ENCODE assay signal across 11 cellular contexts in genomic region chr10:101029520-101030309, GRCh38. TPM values are rescaled to one million over a fixed set of nuclear protein-coding genes. Genes with fewer than 3 reads are reported as not detected.
DNase-seq lines count a peak whose midpoint lies in the region; ATAC-seq and TF ChIP-seq lines count a peak whose summit lies in the region.
"Had no signal": no experiment of that assay in that cellular context is flagged by ENCODE, and none has a peak within 500 bp of the region (broad histone marks: within the 10 kb centered on the region; RNA-seq: fewer than 3 reads in every experiment).

No MANE protein-coding gene starts in this region.

- no peak overlapping the region for H3K56ac ChIP-seq in mesendoderm (ENCODE audit: low read length)

- no peak overlapping the region for H2BK5ac ChIP-seq in mesendoderm (ENCODE audit: low read length)

- H3K9me3 ChIP-seq in suprapubic skin = no peaks in the 10 kb centered on the region
- H3K9me3 ChIP-seq in lower lobe of right lung = no peaks in the 10 kb centered on the region

- intact Hi-C loops in lower lobe of right lung (cut with DNase I) = no loop called here

- TF ChIP-seq EP300 in suprapubic skin (IDR thresholded peaks at IDR 0.05) = no peak

- H3K4me1 ChIP-seq in mesendoderm (ENCODE audit: control insufficient read depth, low read depth, low read length) = peaks cover 12% of the 10 kb centered on the region
- H3K4me1 ChIP-seq in suprapubic skin = peaks cover 34% of the 10 kb centered on the region
- H3K4me1 ChIP-seq in lower lobe of right lung = peaks cover 20% of the 10 kb centered on the region

- DNase-seq in ELF-1 (ENCODE audit: low read depth, low spot score) = peak; percentile 57
- no peak for DNase-seq in HL-60 (ENCODE audit: low read depth in 1 of 2, low spot score in 1 of 2)
- DNase-seq in chondrocyte (ENCODE audit: low spot score) = peak; percentile 72
- DNase-seq in mesendoderm = peak; percentile 80
- DNase-seq in suprapubic skin (ENCODE audit: low spot score in 2 of 2) = no peak
- no peak for DNase-seq in lower lobe of right lung
- DNase-seq: NCI-H2029; stimulated activated naive CD8-positive, alpha-beta T cell treated with anti-CD3 and anti-CD28 coated beads, Interleukin-15, amount 100 ng/mL, for 72 hours had no signal

- no peak overlapping the region for H3K27ac Mint-ChIP-seq in chondrocyte (ENCODE audit: unreplicated experiment)
- H3K27ac Mint-ChIP-seq: activated naive CD8-positive, alpha-beta T cell; stimulated activated naive CD8-positive, alpha-beta T cell treated with anti-CD3 and anti-CD28 coated beads, Interleukin-15, amount 100 ng/mL, for 72 hours had no signal

- ATAC-seq in lower lobe of right lung (no peak), HG02852 (IDR thresholded peaks at IDR 0.05; ENCODE audit: unreplicated experiment) (no peak)
- ATAC-seq: stimulated activated naive CD8-positive, alpha-beta T cell treated with anti-CD3 and anti-CD28 coated beads, Interleukin-15, amount 100 ng/mL, for 72 hours had no signal

- no peak overlapping the region for H4K5ac ChIP-seq in mesendoderm (ENCODE audit: low read length)

- H3K36me3 ChIP-seq in mesendoderm (ENCODE audit: control insufficient read depth, insufficient read depth, low read length) (no peaks in the 10 kb centered on the region), suprapubic skin (peaks cover 3% of the 10 kb centered on the region), lower lobe of right lung (peaks cover 3% of the 10 kb centered on the region)

- H3K4me3 Mint-ChIP-seq in chondrocyte (ENCODE audit: unreplicated experiment) = no peak overlapping the region

- H4K8ac ChIP-seq in mesendoderm (ENCODE audit: low read depth, low read length) = no peak overlapping the region

- H3K23ac ChIP-seq in mesendoderm (ENCODE audit: low read length) = no peak overlapping the region

- no peaks in the 10 kb centered on the region for H3K36me3 Mint-ChIP-seq in chondrocyte (ENCODE audit: low read depth)
- H3K36me3 Mint-ChIP-seq: activated naive CD8-positive, alpha-beta T cell had no signal

- peak; percentile 5 for TF ChIP-seq CTCF in HL-60 (IDR thresholded peaks at IDR 0.05; ENCODE audit: insufficient read depth, low read length)
- peak; percentile 25 for TF ChIP-seq CTCF in chondrocyte (IDR thresholded peaks at IDR 0.05)
- no peak for TF ChIP-seq CTCF in suprapubic skin (IDR thresholded peaks at IDR 0.05)
- no peak for TF ChIP-seq CTCF in lower lobe of right lung (IDR thresholded peaks at IDR 0.05)

- H2BK15ac ChIP-seq in mesendoderm (replicated peaks; ENCODE audit: low read depth) = no peak overlapping the region

- no peaks in the 10 kb centered on the region for H3K27me3 Mint-ChIP-seq in chondrocyte (ENCODE audit: low read depth)
- H3K27me3 Mint-ChIP-seq: activated naive CD8-positive, alpha-beta T cell had no signal

- H3K4me3 ChIP-seq in HL-60 (replicated peaks; ENCODE audit: insufficient read depth, low read length) (peak overlapping the region; percentile 74), mesendoderm (ENCODE audit: low read length) (no peak overlapping the region), suprapubic skin (no peak overlapping the region), lower lobe of right lung (no peak overlapping the region)

- H3K4me2 ChIP-seq in mesendoderm (ENCODE audit: low read length) = no peak overlapping the region

- H3K9ac ChIP-seq in mesendoderm (ENCODE audit: low read length) = no peak overlapping the region

- H3K27ac ChIP-seq in HL-60 (replicated peaks) = no peak overlapping the region
- no peak overlapping the region for H3K27ac ChIP-seq in mesendoderm (ENCODE audit: low read depth, low read length)
- H3K27ac ChIP-seq in suprapubic skin = no peak overlapping the region
- H3K27ac ChIP-seq in lower lobe of right lung = no peak overlapping the region
- H3K27ac ChIP-seq: PC-9 had no signal

- no peak overlapping the region for H3K4ac ChIP-seq in mesendoderm (ENCODE audit: low read depth, low read length)

- no peak overlapping the region for H3K18ac ChIP-seq in mesendoderm (ENCODE audit: low read length)

- WGBS in mesendoderm (ENCODE audit: extremely low coverage, insufficient coverage, low lambda C conversion rate) = no CpG with 5 or more reads among the region's 28 CpGs
- 75% methylated on average over 9 of the region's 28 CpGs for WGBS in suprapubic skin

- TF ChIP-seq POLR2A in suprapubic skin (IDR thresholded peaks at IDR 0.05) = no peak

- H3K79me1 ChIP-seq in mesendoderm (ENCODE audit: low read length) = no peaks in the 10 kb centered on the region

- no peak overlapping the region for H2BK120ac ChIP-seq in mesendoderm (ENCODE audit: low read depth, low read length)

- H3K9me3 Mint-ChIP-seq in chondrocyte (ENCODE audit: low read depth) = no peaks in the 10 kb centered on the region
- H3K9me3 Mint-ChIP-seq: stimulated activated naive CD8-positive, alpha-beta T cell treated with anti-CD3 and anti-CD28 coated beads, Interleukin-15, amount 100 ng/mL, for 72 hours had no signal

- H3K27me3 ChIP-seq in HL-60 (ENCODE audit: insufficient read depth, poor library complexity, severe bottlenecking) (no peaks in the 10 kb centered on the region), mesendoderm (ENCODE audit: insufficient read depth, low read length, poor library complexity) (no peaks in the 10 kb centered on the region), suprapubic skin (no peaks in the 10 kb centered on the region), lower lobe of right lung (ENCODE audit: low read depth) (no peaks in the 10 kb centered on the region)

- H3K4me1 Mint-ChIP-seq in chondrocyte (ENCODE audit: low read depth) = peaks cover 28% of the 10 kb centered on the region

- H3K79me2 ChIP-seq in mesendoderm (ENCODE audit: control insufficient read depth, insufficient read depth, low read length) = no peaks in the 10 kb centered on the region

- no peak overlapping the region for H2AK5ac ChIP-seq in mesendoderm (ENCODE audit: low read length)

RNA-seq across cellular contexts. Expression of gene PDZD7, which starts 1.2 kb away (rescaled TPM):
- total RNA-seq in chondrocyte (1.4 to 1.8 TPM (median 1.7 TPM) in 3 replicates), suprapubic skin (1 to 10 TPM; 1.2 to 6.0 (median 1.8) TPM), lower lobe of right lung (1.6 TPM)
- polyA plus RNA-seq in mesendoderm (2013, experiment 1 of 2) = 0.39 TPM
- 0.39 TPM for polyA plus RNA-seq in mesendoderm (2013, experiment 2 of 2)

RNA-seq across cellular contexts. Expression of gene SFXN3, which starts 1.3 kb away (rescaled TPM):
- total RNA-seq in chondrocyte (92.4 to 101 TPM (median 96.9 TPM) in 3 replicates), suprapubic skin (100 to 1,000 TPM in 1 of 4 donors, 10 to 100 TPM in 3; 57.6 to 296 (median 74.3) TPM), lower lobe of right lung (57.8 TPM)
- 1.3 TPM for polyA plus RNA-seq in mesendoderm (2013, experiment 1 of 2)
- 1.3 TPM for polyA plus RNA-seq in mesendoderm (2013, experiment 2 of 2)

RNA-seq across cellular contexts. Expression of gene LZTS2, which starts 30.1 kb away (rescaled TPM):
- total RNA-seq in chondrocyte (58.9 to 80.7 TPM (median 79.4 TPM) in 3 replicates), suprapubic skin (10 to 100 TPM; 51.9 to 88.8 (median 61.2) TPM), lower lobe of right lung (52.6 TPM)
- polyA plus RNA-seq in mesendoderm (2013, experiment 1 of 2) = 41.5 TPM
- 42.1 TPM for polyA plus RNA-seq in mesendoderm (2013, experiment 2 of 2)

RNA-seq across cellular contexts. Expression of gene KAZALD1, which starts 32.1 kb away (rescaled TPM):
- total RNA-seq in chondrocyte = 18.9 to 43.4 TPM (median 19.8 TPM) in 3 replicates
- 0.22 TPM for polyA plus RNA-seq in mesendoderm (2013, experiment 1 of 2)
- 0.21 TPM for polyA plus RNA-seq in mesendoderm (2013, experiment 2 of 2)
- 1 to 10 TPM; 1.6 to 4.2 (median 2.5) TPM for total RNA-seq in suprapubic skin
- 9.9 TPM for total RNA-seq in lower lobe of right lung

RNA-seq across cellular contexts. Expression of gene TWNK, which starts 42.4 kb away (rescaled TPM):
- 4.8 to 6.6 TPM (median 5.4 TPM) in 3 replicates for total RNA-seq in chondrocyte
- polyA plus RNA-seq in mesendoderm (2013, experiment 1 of 2) = 20.1 TPM
- polyA plus RNA-seq in mesendoderm (2013, experiment 2 of 2) = 19.7 TPM
- 1 to 10 TPM; 7.6 to 9.0 (median 8.1) TPM for total RNA-seq in suprapubic skin
- 5.8 TPM for total RNA-seq in lower lobe of right lung

Comparison
In these comparisons a context has a peak if more than half of its experiments do, and no peak if none do; other contexts are left out.
1. DNase-seq: peak in ELF-1 (single experiment), chondrocyte (single experiment) and mesendoderm (single experiment); none in HL-60 (0 of 2), suprapubic skin (0 of 2) and lower lobe of right lung (single experiment).
2. CTCF ChIP-seq: peak in HL-60 (single experiment) and chondrocyte (single experiment); none in suprapubic skin (0 of 2) and lower lobe of right lung (single experiment).